8 cellular contexts compared by ENCODE assay signal in genomic region chr1:201955009-201955749, GRCh38. TPM values are rescaled to one million over a fixed set of nuclear protein-coding genes. Genes with fewer than 3 reads are reported as not detected.
DNase-seq lines count a peak whose midpoint lies in the region; ATAC-seq and TF ChIP-seq lines count a peak whose summit lies in the region.

Gene TIMM17A, plus strand, starts transcription at chr1:201955503. Its CDS starts 24 bp downstream, at chr1:201955527.

- peak within 1 kb of the TSS; percentile 99 for H3K4me3 Mint-ChIP-seq in activated T-helper 2 cell treated with anti-CD3 and anti-CD28 coated beads, Interferon-gamma antibody, Interleukin-2, Interleukin-4, amounts not matched to agents 10 μg/mL and 5 μg/mL and 100 μg/mL, durations not matched to agents 14 hours and 24 hours and 36 hours (ENCODE audit: low read depth)
- peak within 1 kb of the TSS; percentile 85 for H3K4me3 Mint-ChIP-seq in natural killer cell

- no peaks in the 10 kb centered on the region for H3K27me3 ChIP-seq in RWPE2 (ENCODE audit: insufficient read depth, poor library complexity, severe bottlenecking)

- peak within 1 kb of the TSS; percentile 44 for H3K27ac ChIP-seq in RWPE2 (ENCODE audit: poor library complexity, severe bottlenecking)

- H3K9me3 ChIP-seq in RWPE2 (ENCODE audit: severe bottlenecking), result no peaks in the 10 kb centered on the region

- TF ChIP-seq CTCF in RWPE2 (IDR thresholded peaks at IDR 0.05; ENCODE audit: poor library complexity, severe bottlenecking) (no peak), natural killer cell (IDR thresholded peaks at IDR 0.05) (no peak)

- H3K9me3 Mint-ChIP-seq in activated T-helper 2 cell treated with anti-CD3 and anti-CD28 coated beads, Interferon-gamma antibody, Interleukin-2, Interleukin-4, amounts not matched to agents 10 μg/mL and 5 μg/mL and 100 μg/mL, durations not matched to agents 14 hours and 24 hours and 36 hours, result no peaks in the 10 kb centered on the region
- H3K9me3 Mint-ChIP-seq in natural killer cell, result no peaks in the 10 kb centered on the region

- H3K27me3 Mint-ChIP-seq in activated T-helper 2 cell treated with anti-CD3 and anti-CD28 coated beads, Interferon-gamma antibody, Interleukin-2, Interleukin-4, amounts not matched to agents 10 μg/mL and 5 μg/mL and 100 μg/mL, durations not matched to agents 14 hours and 24 hours and 36 hours (ENCODE audit: low read depth), result peaks cover 2% of the 10 kb centered on the region
- peaks cover 0 to 3% of the 10 kb centered on the region in 2 donors for H3K27me3 Mint-ChIP-seq in natural killer cell (ENCODE audit: low read depth in 2 of 2)

- peaks cover 4% of the 10 kb centered on the region for H3K4me1 ChIP-seq in RWPE2 (ENCODE audit: insufficient read depth, poor library complexity, severe bottlenecking)

- peaks cover 39% of the 10 kb centered on the region for H3K36me3 ChIP-seq in RWPE2 (ENCODE audit: low read depth)

- DNase-seq in EH (ENCODE audit: low read depth), result peak; percentile 99
- peak; percentile 99 for DNase-seq in H4 (ENCODE audit: low spot score)
- DNase-seq in LoVo (ENCODE audit: low spot score), result peak; percentile 98
- DNase-seq in RWPE2 (ENCODE audit: low spot score), result peak; percentile 96
- DNase-seq in activated T-helper 2 cell treated with anti-CD3 and anti-CD28 coated beads, Interferon-gamma antibody, Interleukin-2, Interleukin-4, amounts not matched to agents 10 μg/mL and 5 μg/mL and 100 μg/mL, durations not matched to agents 14 hours and 24 hours and 36 hours (ENCODE audit: low spot score), result peak; percentile 93
- peak; percentile 98 for DNase-seq in fibroblast of peridontal ligament (ENCODE audit: extremely low read depth)
- DNase-seq in natural killer cell, result peak; percentile 93
- peak; percentile 94 for DNase-seq in stimulated activated naive CD4-positive, alpha-beta T cell treated with Interleukin-2 at 50 U/mL for 16 hours (lab: John Stamatoyannopoulos, UW)

- H3K36me3 Mint-ChIP-seq in activated T-helper 2 cell treated with anti-CD3 and anti-CD28 coated beads, Interferon-gamma antibody, Interleukin-2, Interleukin-4, amounts not matched to agents 10 μg/mL and 5 μg/mL and 100 μg/mL, durations not matched to agents 14 hours and 24 hours and 36 hours (ENCODE audit: low read depth), result peaks cover 27% of the 10 kb centered on the region
- no peaks in the 10 kb centered on the region for H3K36me3 Mint-ChIP-seq in natural killer cell

- peaks cover 14% of the 10 kb centered on the region for H3K4me1 Mint-ChIP-seq in activated T-helper 2 cell treated with anti-CD3 and anti-CD28 coated beads, Interferon-gamma antibody, Interleukin-2, Interleukin-4, amounts not matched to agents 10 μg/mL and 5 μg/mL and 100 μg/mL, durations not matched to agents 14 hours and 24 hours and 36 hours (ENCODE audit: low read depth)
- H3K4me1 Mint-ChIP-seq in natural killer cell, result peaks cover 14 to 22% of the 10 kb centered on the region in 2 donors

- peak within 1 kb of the TSS; percentile 93 for H3K4me3 ChIP-seq in RWPE2 (ENCODE audit: severe bottlenecking)

- ATAC-seq in RWPE2 (ENCODE audit: low read depth) (peak; percentile 100), natural killer cell (peak; percentile 97 to 99 (median 98))

- H3K27ac Mint-ChIP-seq in activated T-helper 2 cell treated with anti-CD3 and anti-CD28 coated beads, Interferon-gamma antibody, Interleukin-2, Interleukin-4, amounts not matched to agents 10 μg/mL and 5 μg/mL and 100 μg/mL, durations not matched to agents 14 hours and 24 hours and 36 hours, result peak within 1 kb of the TSS; percentile 96
- H3K27ac Mint-ChIP-seq in natural killer cell, result peak within 1 kb of the TSS; percentile 89 to 93

- intact Hi-C loops in activated T-helper 2 cell treated with anti-CD3 and anti-CD28 coated beads, Interferon-gamma antibody, Interleukin-2, Interleukin-4, amounts not matched to agents 10 μg/mL and 5 μg/mL and 100 μg/mL, durations not matched to agents 14 hours and 24 hours and 36 hours (cut with micrococcal nuclease), result loop anchor here (1.0 kb wide), 3 partner anchors 28 to 126 kb away; partner anchors contain the start of gene IPO9
- intact Hi-C loops in natural killer cell (cut with micrococcal nuclease), result loop anchor here (5.0 to 10.0 kb wide), 3 partner anchors 128 to 860 kb away; partner anchors contain the start of genes IPO9, PCAT6, PPP1R12B and UBE2T

RNA-seq across cellular contexts. Expression of gene TIMM17A, which starts in this region (rescaled TPM):
- 132 and 143 TPM in 2 replicates for total RNA-seq in H4 (2014; rRNA removed; shearing (Covaris generic))
- total RNA-seq in activated T-helper 2 cell treated with anti-CD3 and anti-CD28 coated beads, Interferon-gamma antibody, Interleukin-2, Interleukin-4, amounts not matched to agents 10 μg/mL and 5 μg/mL and 100 μg/mL, durations not matched to agents 14 hours and 24 hours and 36 hours, result 92.6 and 96.0 TPM in 2 replicates
- 10 to 100 TPM; 48.7 to 53.9 (median 51.8) TPM for total RNA-seq in natural killer cell

Comparison
In these comparisons a context has a peak if more than half of its experiments do, and no peak if none do; other contexts are left out.
1. Peak in every context shown above with its lines: DNase-seq, ATAC-seq, H3K4me3 ChIP-seq and H3K27ac ChIP-seq.